Comparison of ENCODE assay signal across 9 cellular contexts in genomic region chr10:14822879-14823755, GRCh38.
A peak's percentile ranks its signal among the peaks of the same experiment; 100 is the strongest.
DNase-seq lines count a peak whose midpoint lies in the region; ATAC-seq, FAIRE-seq and TF ChIP-seq lines count a peak whose summit lies in the region.
"Had no signal": no experiment of that assay in that cellular context is flagged by ENCODE, and none has a peak within 500 bp of the region (broad histone marks: within the 10 kb centered on the region; RNA-seq: fewer than 3 reads in every experiment).

No MANE protein-coding gene starts in this region.

- H3K4me2 ChIP-seq in BLaER1: peak overlapping the region; percentile 18; the same call in 1 of the 2 replicates

- peak; percentile 33 for TF ChIP-seq CTCF in GM13976 (IDR thresholded peaks at IDR 0.05; ENCODE audit: borderline replicate concordance, control extremely low read depth, extremely low read depth, insufficient read depth, missing control alignments)
- TF ChIP-seq CTCF in astrocyte of the cerebellum (IDR thresholded peaks at IDR 0.05; ENCODE audit: low read depth, low read length, missing control alignments): peak; percentile 78

- H3K36me3 ChIP-seq in BLaER1: no peaks in the 10 kb centered on the region

- H3K27ac ChIP-seq in BLaER1: no peak overlapping the region
- H3K27ac ChIP-seq: skin epidermis had no signal

- no peak overlapping the region for H3K9ac ChIP-seq in BLaER1

- FAIRE-seq in RCC 7860 (lab: Jason Lieb, UNC): peak; percentile 69

- no peaks in the 10 kb centered on the region for H3K27me3 ChIP-seq in BLaER1

- H4K20me1 ChIP-seq in BLaER1: no peaks in the 10 kb centered on the region

- DNase-seq in GM13976 (ENCODE audit: low spot score) (peak; percentile 66), RCC 7860 (ENCODE audit: low spot score) (peak; percentile 54), astrocyte of the cerebellum (ENCODE audit: low read depth) (peak; percentile 24), iPS-NIHi7 (ENCODE audit: extremely low spot score) (peak; percentile 39)
- DNase-seq in stimulated activated CD4-positive, alpha-beta T cell treated with anti-CD3 and anti-CD28 coated beads, TNF-alpha, amount 100 ng/mL, for 24 hours (ENCODE audit: low read depth in 3 of 3): peak in 2 of 3 experiments; percentile 17 to 26

- peaks cover 18% of the 10 kb centered on the region for H3K4me1 ChIP-seq in BLaER1

- no peak overlapping the region for H3K4me3 ChIP-seq in BLaER1
- no peak overlapping the region for H3K4me3 ChIP-seq in astrocyte of the cerebellum (ENCODE audit: low read depth, low read length)
- H3K4me3 ChIP-seq: skin epidermis had no signal

- ATAC-seq in GM18498 (IDR thresholded peaks at IDR 0.05; ENCODE audit: unreplicated experiment) (no peak), GM21576 (IDR thresholded peaks at IDR 0.05; ENCODE audit: unreplicated experiment) (no peak)

- no peaks in the 10 kb centered on the region for H3K9me3 ChIP-seq in BLaER1

- in situ Hi-C loops in GM13976 (cut with MboI; ENCODE audit: low sequenced_read_pairs, unreplicated experiment) (loop anchor here (25.0 kb wide), 1 partner anchor 611 kb away; no protein-coding TSS in a partner anchor), astrocyte of the cerebellum (cut with HindIII; ENCODE audit: low sequenced_read_pairs) (no loop called here)
